Comparison of ENCODE assay signal across 8 cellular contexts in genomic region chr3:184250167-184250828, GRCh38. TPM values are rescaled to one million over a fixed set of nuclear protein-coding genes. Genes with fewer than 3 reads are reported as not detected.
DNase-seq lines count a peak whose midpoint lies in the region; ATAC-seq and TF ChIP-seq lines count a peak whose summit lies in the region.

No MANE protein-coding gene starts in this region.

- DNase-seq in AG09319 (ENCODE audit: extremely low read depth, low read depth): peak; percentile 54
- DNase-seq in NCI-H2227 treated with DMSO at 0.1 percent for 48 hours (lab: John Stamatoyannopoulos, UW): peak; percentile 88
- peak; percentile 64 to 88 (median 70) for DNase-seq in activated CD4-positive, CD25-positive, alpha-beta regulatory T cell (lab: John Stamatoyannopoulos, UW)
- DNase-seq in cerebellum (ENCODE audit: low spot score): peak; percentile 75
- peak; percentile 93 for DNase-seq in kidney tubule cell (ENCODE audit: low spot score)
- peak; percentile 77 to 91 (median 80) for DNase-seq in stimulated activated CD4-positive, alpha-beta T cell treated with anti-CD3 and anti-CD28 coated beads, Interleukin-1b, Interleukin-23, amount 100 ng/mL, for 24 hours (ENCODE audit: low read depth in 4 of 4, low spot score in 1 of 4)

- TF ChIP-seq CTCF in AG09319 (IDR thresholded peaks at IDR 0.05; ENCODE audit: low read depth, low read length): peak; percentile 96

- ATAC-seq in GM19023 (IDR thresholded peaks at IDR 0.05; ENCODE audit: unreplicated experiment) (peak; percentile 59), HG03280 (IDR thresholded peaks at IDR 0.05; ENCODE audit: unreplicated experiment) (peak; percentile 65)

RNA-seq across cellular contexts. Expression of gene EEF1AKMT4, which starts 0.8 kb away (rescaled TPM):
- total RNA-seq in cerebellum: 0.91 TPM

RNA-seq across cellular contexts. Expression of gene ALG3, which starts 1.5 kb away (rescaled TPM):
- 13.7 TPM for total RNA-seq in cerebellum

RNA-seq across cellular contexts. Expression of gene CAMK2N2, which starts 11.1 kb away (rescaled TPM):
- 5.8 TPM for total RNA-seq in cerebellum

RNA-seq across cellular contexts. Expression of gene VWA5B2, which starts 20.9 kb away (rescaled TPM):
- total RNA-seq in cerebellum: 6.6 TPM

RNA-seq across cellular contexts. Expression of gene ECE2, which starts 25.5 kb away (rescaled TPM):
- total RNA-seq in cerebellum: 10.1 TPM

Comparison
In these comparisons a context has a peak if more than half of its experiments do, and no peak if none do; other contexts are left out.
1. Peak in every context shown above with its lines: DNase-seq and ATAC-seq.